ENCODE assay signal across 1 cellular context in genomic region chr6:3749991-3750323, GRCh38.
A peak's percentile ranks its signal among the peaks of the same experiment; 100 is the strongest.
TF ChIP-seq lines count a peak whose summit lies in the region.

No MANE protein-coding gene starts in this region.

TF ChIP-seq in HepG2, 621 proteins besides CTCF, POLR2A, EP300 and RAD21 (continued from another document and continues in another):
- no peak for TF ChIP-seq ZNF639 (CRISPR knock-in tag; conservative IDR thresholded peaks at IDR 0.05)
- TF ChIP-seq MNT (IDR thresholded peaks at IDR 0.05), result no peak
- no peak; the same call in 1 of the 2 replicates for TF ChIP-seq NRL (CRISPR knock-in tag; IDR thresholded peaks at IDR 0.05; ENCODE audit: borderline replicate concordance)
- TF ChIP-seq PBX2 (CRISPR knock-in tag; IDR thresholded peaks at IDR 0.05), result no peak
- TF ChIP-seq TERF1 (CRISPR knock-in tag; IDR thresholded peaks at IDR 0.05), result no peak
- no peak for TF ChIP-seq CREM (IDR thresholded peaks at IDR 0.05)
- TF ChIP-seq CREM (CRISPR knock-in tag; IDR thresholded peaks at IDR 0.05), result no peak
- no peak for TF ChIP-seq MTF1 (CRISPR knock-in tag; IDR thresholded peaks at IDR 0.05)
- no peak for TF ChIP-seq U2AF2 (IDR thresholded peaks at IDR 0.05; ENCODE audit: low read depth, low read length)
- TF ChIP-seq ZNF275 (CRISPR knock-in tag; IDR thresholded peaks at IDR 0.05; ENCODE audit: borderline replicate concordance), result no peak
- TF ChIP-seq MYC (CRISPR knock-in tag; IDR thresholded peaks at IDR 0.05; ENCODE audit: borderline replicate concordance), result no peak
- no peak for TF ChIP-seq TOE1 (CRISPR knock-in tag; IDR thresholded peaks at IDR 0.05)
- TF ChIP-seq TSC22D2 (CRISPR knock-in tag; IDR thresholded peaks at IDR 0.05; ENCODE audit: borderline replicate concordance), result no peak
- no peak for TF ChIP-seq NPAS2 (CRISPR knock-in tag; IDR thresholded peaks at IDR 0.05; ENCODE audit: borderline replicate concordance)
- no peak; the same call in 1 of the 2 replicates for TF ChIP-seq DPF2 (CRISPR knock-in tag; IDR thresholded peaks at IDR 0.05; ENCODE audit: borderline replicate concordance, low read depth)
- no peak for TF ChIP-seq HNRNPH1 (optimal IDR thresholded peaks at IDR 0.05; ENCODE audit: low read depth, low read length)
- no peak for TF ChIP-seq PCBP2 (optimal IDR thresholded peaks at IDR 0.05; ENCODE audit: low read depth, low read length, poor library complexity, severe bottlenecking)
- TF ChIP-seq GTF3A (CRISPR knock-in tag; conservative IDR thresholded peaks at IDR 0.05), result no peak
- no peak for TF ChIP-seq ZNF501 (CRISPR knock-in tag; IDR thresholded peaks at IDR 0.05)
- no peak for TF ChIP-seq ZNF180 (CRISPR knock-in tag; IDR thresholded peaks at IDR 0.05; ENCODE audit: borderline replicate concordance, low read depth)
- peak; percentile 9; the same call in 1 of the 2 replicates for TF ChIP-seq NR2F6 (IDR thresholded peaks at IDR 0.05)
- no peak for TF ChIP-seq NR2F6 (CRISPR knock-in tag; IDR thresholded peaks at IDR 0.05)
- TF ChIP-seq RAD51 (IDR thresholded peaks at IDR 0.05; ENCODE audit: borderline replicate concordance), result no peak
- no peak; the same call in 1 of the 2 replicates for TF ChIP-seq ZNF121 (CRISPR knock-in tag; IDR thresholded peaks at IDR 0.05)
- no peak for TF ChIP-seq ZNF264 (CRISPR knock-in tag; IDR thresholded peaks at IDR 0.05)
- no peak for TF ChIP-seq RNF2 (conservative IDR thresholded peaks at IDR 0.05; ENCODE audit: low read depth)
- TF ChIP-seq ZNF605 (CRISPR knock-in tag; IDR thresholded peaks at IDR 0.05), result peak; percentile 52; the same call in 1 of the 2 replicates
- no peak for TF ChIP-seq STAG1 (CRISPR knock-in tag; IDR thresholded peaks at IDR 0.05)
- no peak for TF ChIP-seq PCBP1 (IDR thresholded peaks at IDR 0.05; ENCODE audit: borderline replicate concordance, low read depth, low read length)
- TF ChIP-seq MATR3 (CRISPR knock-in tag; IDR thresholded peaks at IDR 0.05), result no peak
- TF ChIP-seq ZMYM4 (CRISPR knock-in tag; IDR thresholded peaks at IDR 0.05), result no peak
- TF ChIP-seq SNAPC4 (CRISPR knock-in tag; IDR thresholded peaks at IDR 0.05), result peak; percentile 76; the same call in 1 of the 2 replicates
- 0 out of 2 replicates have a peak, but pooled peaks have one; percentile 36 for TF ChIP-seq ESRRA (CRISPR knock-in tag; IDR thresholded peaks at IDR 0.05; ENCODE audit: low read depth)
- no peak for TF ChIP-seq ZNF44 (CRISPR knock-in tag; IDR thresholded peaks at IDR 0.05)
- no peak for TF ChIP-seq ZNF562 (CRISPR knock-in tag; IDR thresholded peaks at IDR 0.05; ENCODE audit: borderline replicate concordance)
- TF ChIP-seq ZNF839 (CRISPR knock-in tag; IDR thresholded peaks at IDR 0.05; ENCODE audit: borderline replicate concordance), result no peak
- TF ChIP-seq KLF6 (CRISPR knock-in tag; IDR thresholded peaks at IDR 0.05), result no peak
- TF ChIP-seq BCLAF1 (IDR thresholded peaks at IDR 0.05), result no peak
- no peak for TF ChIP-seq HMGXB4 (CRISPR knock-in tag; IDR thresholded peaks at IDR 0.05; ENCODE audit: borderline replicate concordance in 1 of 2, low read depth in 1 of 2)
- no peak for TF ChIP-seq RFX5 (IDR thresholded peaks at IDR 0.05; ENCODE audit: low read depth, low read length)
- TF ChIP-seq ZNF7 (CRISPR knock-in tag; IDR thresholded peaks at IDR 0.05), result no peak
- TF ChIP-seq CENPBD1 (CRISPR knock-in tag; IDR thresholded peaks at IDR 0.05; ENCODE audit: borderline replicate concordance, low read depth), result no peak
- TF ChIP-seq ZBTB8A (CRISPR knock-in tag; IDR thresholded peaks at IDR 0.05; ENCODE audit: borderline replicate concordance, low read depth), result 0 out of 2 replicates have a peak, but pooled peaks have one; percentile 10
- TF ChIP-seq ZNF430 (CRISPR knock-in tag; IDR thresholded peaks at IDR 0.05), result no peak
- TF ChIP-seq JUND (CRISPR knock-in tag; IDR thresholded peaks at IDR 0.05), result no peak
- TF ChIP-seq MLXIP (CRISPR knock-in tag; IDR thresholded peaks at IDR 0.05; ENCODE audit: borderline replicate concordance), result no peak
